ENCODE assay signal across 18 cellular contexts in the genomic region with DNA sequence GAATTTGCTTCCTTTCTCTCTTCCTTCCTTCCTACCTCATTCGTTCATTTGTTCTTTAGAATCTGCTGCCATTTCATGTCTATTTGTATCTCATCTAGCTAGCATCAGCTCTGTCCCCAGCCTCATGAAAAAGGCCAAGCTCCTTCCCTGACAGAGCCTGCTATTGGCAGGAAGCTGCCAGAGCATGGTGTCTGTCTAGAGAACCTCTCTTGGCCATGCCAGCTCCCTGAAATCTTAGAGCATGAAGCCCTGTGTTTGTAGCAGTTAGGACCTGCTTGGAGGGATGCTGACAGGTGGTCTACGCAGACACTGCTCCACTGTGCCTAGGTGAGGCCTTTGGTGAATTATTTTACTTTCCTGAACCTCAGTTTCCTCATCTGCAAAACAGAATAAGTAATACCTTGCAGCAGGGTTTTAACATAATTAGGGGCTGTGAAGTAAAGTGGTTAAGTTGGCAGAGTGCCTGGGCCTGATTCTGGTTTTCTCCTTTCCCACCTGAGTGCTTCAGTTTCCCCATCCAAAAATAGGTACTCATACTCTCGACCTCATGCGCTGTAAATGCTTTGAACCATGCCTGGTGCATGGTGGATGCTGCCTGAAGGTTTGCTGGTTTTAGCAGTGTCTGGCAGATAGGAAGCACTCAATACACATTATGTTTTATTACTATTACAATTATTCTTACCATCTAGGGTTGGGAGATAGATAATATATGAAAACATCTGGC. TPM values are rescaled to one million over a fixed set of nuclear protein-coding genes. Genes with fewer than 3 reads are reported as not detected.
DNase-seq lines count a peak whose midpoint lies in the region; ATAC-seq and TF ChIP-seq lines count a peak whose summit lies in the region.
"Had no signal": no experiment of that assay in that cellular context is flagged by ENCODE, and none has a peak within 500 bp of the region (broad histone marks: within the 10 kb centered on the region; RNA-seq: fewer than 3 reads in every experiment).

No MANE protein-coding gene starts in this region.

- H3K4me1 ChIP-seq in right cardiac atrium (ENCODE audit: control insufficient read depth, insufficient read depth, low read length) = peaks cover 6% of the 10 kb centered on the region

- H3K36me3 Mint-ChIP-seq in T-helper 17 cell (ENCODE audit: low read depth) = no peaks in the 10 kb centered on the region
- H3K36me3 Mint-ChIP-seq: activated naive CD4-positive, alpha-beta T cell treated with anti-CD3 and anti-CD28 coated beads, Interleukin-2, amount 50 U/mL, for 72 hours had no signal

- H3K27ac Mint-ChIP-seq in T-helper 17 cell = peak overlapping the region; percentile 3
- H3K27ac Mint-ChIP-seq: activated naive CD4-positive, alpha-beta T cell treated with anti-CD3 and anti-CD28 coated beads, Interleukin-2, amount 50 U/mL, for 72 hours; memory B cell had no signal

- H3K27me3 Mint-ChIP-seq in T-helper 17 cell = no peaks in the 10 kb centered on the region
- H3K27me3 Mint-ChIP-seq: memory B cell had no signal

- TF ChIP-seq POLR2A in GM18505 (IDR thresholded peaks at IDR 0.05; ENCODE audit: borderline replicate concordance, extremely low read depth, insufficient read depth, insufficient read length) = no peak

- intact Hi-C loops in right cardiac atrium (cut with DNase I) = loop anchor here in 2 of 4 donors (10.0 kb wide), 2 partner anchors 60 to 70 kb away; a partner anchor contains a TSS

- 86% methylated on average over 4 of the region's 4 CpGs for WGBS in right cardiac atrium

- no peak overlapping the region for H3K4me3 ChIP-seq in right cardiac atrium (ENCODE audit: low read length)
- H3K4me3 ChIP-seq: SK-N-MC, stomach had no signal

- no peak overlapping the region for H3K4me3 Mint-ChIP-seq in T-helper 17 cell
- H3K4me3 Mint-ChIP-seq: memory B cell had no signal

- H3K4me1 Mint-ChIP-seq in T-helper 17 cell = peaks cover 6% of the 10 kb centered on the region

- DNase-seq in T-helper 17 cell (no peak), COLO668 (lab: John Stamatoyannopoulos, UW; ENCODE audit: unreplicated experiment) (no peak), right cardiac atrium (no peak), NCI-H2171 (lab: John Stamatoyannopoulos, UW) (no peak), UCSD-AML1 (lab: John Stamatoyannopoulos, UW; ENCODE audit: unreplicated experiment) (no peak)
- DNase-seq: C1 segment of cervical spinal cord, foreskin melanocyte, NCI-H2029 treated with DMSO at 0.1 percent for 48 hours, stomach had no signal

- ATAC-seq in GM18505 (IDR thresholded peaks at IDR 0.05; ENCODE audit: unreplicated experiment) = peak; percentile 85
- peak; percentile 77 for ATAC-seq in GM21423 (IDR thresholded peaks at IDR 0.05; ENCODE audit: unreplicated experiment)
- ATAC-seq in HG03025 (IDR thresholded peaks at IDR 0.05; ENCODE audit: low FRiP score, unreplicated experiment) = peak; percentile 55
- ATAC-seq in T-helper 17 cell = no peak
- ATAC-seq in right cardiac atrium = no peak
- ATAC-seq: activated naive CD4-positive, alpha-beta T cell treated with anti-CD3 and anti-CD28 coated beads, Interleukin-2, amount 50 U/mL, for 72 hours had no signal

- no peak overlapping the region for H3K27ac ChIP-seq in right cardiac atrium (ENCODE audit: low read length)
- H3K27ac ChIP-seq: neutrophil, SK-N-MC, stomach had no signal

- H3K27me3 ChIP-seq in right cardiac atrium (ENCODE audit: control insufficient read depth, insufficient read depth) = no peaks in the 10 kb centered on the region
- H3K27me3 ChIP-seq: neutrophil, stomach had no signal

- H3K9me3 ChIP-seq in T-helper 17 cell (ENCODE audit: control insufficient read depth, low read length, poor library complexity, severe bottlenecking) = no peaks in the 10 kb centered on the region
- H3K9me3 ChIP-seq in right cardiac atrium (ENCODE audit: control insufficient read depth, low read length) = no peaks in the 10 kb centered on the region
- H3K9me3 ChIP-seq: neutrophil, stomach had no signal

RNA-seq across cellular contexts. Expression of a gene that starts 4.7 kb away (rescaled TPM):
- total RNA-seq in T-helper 17 cell (1 to 10 TPM in 1 of 2 donors, not detected in 1; 1.5 TPM), right cardiac atrium (1 to 10 TPM in 3 of 4 donors, under 1 TPM in 1; 0.65 to 1.7 (median 1.4) TPM)
- polyA plus RNA-seq in right cardiac atrium = 0.54 TPM
- total RNA-seq: Daoy, M059J had no signal
- polyA plus RNA-seq: stomach had no signal

Comparison
In these comparisons a context has a peak if more than half of its experiments do, and no peak if none do; other contexts are left out.
1. ATAC-seq: peak in GM18505 (single experiment), GM21423 (single experiment) and HG03025 (single experiment); none in T-helper 17 cell (single experiment) and right cardiac atrium (0 of 2).